20 cellular contexts compared by ENCODE assay signal in the genomic region with DNA sequence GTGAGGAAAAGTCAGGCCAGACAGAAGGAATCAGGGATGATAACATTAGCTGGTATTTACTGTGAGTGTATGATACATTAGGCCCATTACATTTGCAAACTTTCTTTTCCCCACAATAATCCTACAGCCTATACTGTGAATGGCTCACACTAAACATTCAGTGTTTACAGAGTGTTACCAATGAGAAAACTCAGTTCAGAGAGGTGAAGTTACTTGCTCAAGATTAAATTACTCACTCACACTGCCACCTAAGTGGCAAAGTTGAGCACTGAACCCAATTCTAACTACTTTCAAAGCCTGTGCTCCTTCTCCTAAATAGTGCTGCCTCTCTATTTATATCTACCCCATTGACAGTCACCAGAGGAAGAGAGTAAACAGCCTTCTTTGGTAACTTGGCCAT. TPM values are rescaled to one million over a fixed set of nuclear protein-coding genes. Genes with fewer than 3 reads are reported as not detected.
DNase-seq lines count a peak whose midpoint lies in the region; ATAC-seq and TF ChIP-seq lines count a peak whose summit lies in the region.
"Had no signal": no experiment of that assay in that cellular context is flagged by ENCODE, and none has a peak within 500 bp of the region (broad histone marks: within the 10 kb centered on the region; RNA-seq: fewer than 3 reads in every experiment).

No MANE protein-coding gene starts in this region.

- H3K18ac ChIP-seq in mesendoderm (ENCODE audit: low read length), result no peak overlapping the region

- H2AFZ ChIP-seq in PC-3 (ENCODE audit: low read length), result no peak overlapping the region
- H2AFZ ChIP-seq in osteoblast (ENCODE audit: low read length), result no peak overlapping the region

- CTCF ChIA-PET in PC-3 (lab: Charles Lee), result no interaction called here
- CTCF ChIA-PET in HEK293T (lab: Yijun Ruan, JAX), result no interaction called here

- H4K20me1 ChIP-seq in PC-3 (ENCODE audit: low read length) (0 out of 2 replicates have a peak, but pooled peaks cover 4% of the 10 kb centered on the region), osteoblast (ENCODE audit: insufficient read depth, low read length) (peaks cover 8% of the 10 kb centered on the region)

- peak; percentile 11; the same call in 1 of the 2 replicates for ATAC-seq in PC-3
- ATAC-seq: activated CD8-positive, alpha-beta T cell treated with anti-CD3 and anti-CD28 coated beads for 36 hours; left ventricle myocardium superior; mucosa of descending colon had no signal

- H3K27me3 ChIP-seq in PC-3 (ENCODE audit: low read length), result no peaks in the 10 kb centered on the region
- H3K27me3 ChIP-seq in osteoblast (ENCODE audit: insufficient read depth, low read length), result no peaks in the 10 kb centered on the region
- no peaks in the 10 kb centered on the region for H3K27me3 ChIP-seq in mesendoderm (ENCODE audit: insufficient read depth, low read length, poor library complexity)
- H3K27me3 ChIP-seq: sigmoid colon had no signal

- H3K9me3 ChIP-seq in PC-3 (ENCODE audit: low read length) (no peaks in the 10 kb centered on the region), osteoblast (ENCODE audit: low read depth, low read length) (no peaks in the 10 kb centered on the region)
- H3K9me3 ChIP-seq: mucosa of descending colon, sigmoid colon had no signal

- no peak overlapping the region for H3K9ac ChIP-seq in PC-3 (ENCODE audit: low read length)
- no peak overlapping the region for H3K9ac ChIP-seq in mesendoderm (ENCODE audit: low read length)

- H3K9me3 Mint-ChIP-seq in chondrocyte (ENCODE audit: low read depth), result no peaks in the 10 kb centered on the region
- H3K9me3 Mint-ChIP-seq: activated CD8-positive, alpha-beta T cell treated with anti-CD3 and anti-CD28 coated beads for 36 hours; IgD-negative memory B cell; neural crest cell had no signal

- no peak overlapping the region for H3K23ac ChIP-seq in mesendoderm (ENCODE audit: low read length)

- no peak overlapping the region for H2AK5ac ChIP-seq in mesendoderm (ENCODE audit: low read length)

- peaks cover 33% of the 10 kb centered on the region for H3K4me1 Mint-ChIP-seq in chondrocyte (ENCODE audit: low read depth)

- intact Hi-C loops in PC-3 (cut with micrococcal nuclease), result no loop called here

- POLR2A ChIA-PET in PC-3 (lab: Charles Lee; ENCODE audit: unreplicated experiment), result interaction anchor here (0.7 to 0.9 kb wide), 2 partner anchors 9 to 16 kb away, joined by 3 to 4 read pairs; a partner anchor contains a TSS
- POLR2A ChIA-PET in HEK293T (lab: Yijun Ruan, JAX), result no interaction called here

- no peak overlapping the region for H3K4me3 ChIP-seq in PC-3 (ENCODE audit: low read length)
- H3K4me3 ChIP-seq in osteoblast (ENCODE audit: insufficient read depth, low read length), result no peak overlapping the region
- no peak overlapping the region for H3K4me3 ChIP-seq in mesendoderm (ENCODE audit: low read length)
- H3K4me3 ChIP-seq: mucosa of descending colon, sigmoid colon had no signal

- H3F3A ChIP-seq in PC-3 (ENCODE audit: low read length, unreplicated experiment), result no peaks in the 10 kb centered on the region

- no peaks in the 10 kb centered on the region for H3K79me1 ChIP-seq in mesendoderm (ENCODE audit: low read length)

- H3K4me1 ChIP-seq in PC-3 (ENCODE audit: insufficient read depth, low read length) (peaks cover 12% of the 10 kb centered on the region; the same call in 1 of the 2 replicates), osteoblast (ENCODE audit: insufficient read depth, low read length) (peaks cover 23% of the 10 kb centered on the region), mesendoderm (ENCODE audit: control insufficient read depth, low read depth, low read length) (no peaks in the 10 kb centered on the region)

- H2BK15ac ChIP-seq in mesendoderm (replicated peaks; ENCODE audit: low read depth), result no peak overlapping the region

- H3K27me3 Mint-ChIP-seq in chondrocyte (ENCODE audit: low read depth), result no peaks in the 10 kb centered on the region
- H3K27me3 Mint-ChIP-seq: activated CD8-positive, alpha-beta T cell treated with anti-CD3 and anti-CD28 coated beads for 36 hours; B cell; IgD-negative memory B cell had no signal

- TF ChIP-seq CTCF in PC-3 (conservative IDR thresholded peaks at IDR 0.05; ENCODE audit: low read depth, low read length), result no peak
- TF ChIP-seq CTCF in chondrocyte (IDR thresholded peaks at IDR 0.05), result no peak
- no peak for TF ChIP-seq CTCF in osteoblast (IDR thresholded peaks at IDR 0.05; ENCODE audit: extremely low read depth, low read depth, low read length)

- no peak overlapping the region for H3K4ac ChIP-seq in mesendoderm (ENCODE audit: low read depth, low read length)

- no peak overlapping the region for H3K4me2 ChIP-seq in PC-3 (ENCODE audit: low read length)
- no peak overlapping the region for H3K4me2 ChIP-seq in osteoblast (ENCODE audit: insufficient read depth, low read length)
- H3K4me2 ChIP-seq in mesendoderm (ENCODE audit: low read length), result no peak overlapping the region

- H3K36me3 Mint-ChIP-seq in chondrocyte (ENCODE audit: low read depth), result peaks cover 52% of the 10 kb centered on the region

- no peak overlapping the region for H3K4me3 Mint-ChIP-seq in chondrocyte (ENCODE audit: unreplicated experiment)
- H3K4me3 Mint-ChIP-seq: activated CD8-positive, alpha-beta T cell treated with anti-CD3 and anti-CD28 coated beads for 36 hours; B cell; neural crest cell had no signal

- H2BK120ac ChIP-seq in mesendoderm (ENCODE audit: low read depth, low read length), result no peak overlapping the region

- no TSS peak for BruUV-seq in PC-3 (replicated peaks; lab: Mats Ljungman, UMichigan)

- no peak overlapping the region for H2BK5ac ChIP-seq in mesendoderm (ENCODE audit: low read length)

- DNase-seq in ELR (ENCODE audit: low read depth) (peak; percentile 44), PC-3 (no peak), chondrocyte (ENCODE audit: low spot score) (no peak), osteoblast (ENCODE audit: insufficient read length, low spot score, missing footprints) (no peak), NCI-H748 (lab: John Stamatoyannopoulos, UW; ENCODE audit: unreplicated experiment) (no peak), mesendoderm (no peak), HEK293T (ENCODE audit: extremely low spot score) (no peak)
- DNase-seq: activated CD8-positive, alpha-beta T cell treated with anti-CD3 and anti-CD28 coated beads for 36 hours; activated T-cell treated with anti-CD3 and anti-CD28 coated beads for 4 hours; DMS79; left ventricle myocardium superior; mucosa of descending colon; NCI-H1436; NCI-H510A treated with DMSO at 0.1 percent for 48 hours; NK-92 treated with Interleukin-12 subunit alpha and Interleukin-12 subunit beta, amount 100 ng/mL, for 24 hours; sigmoid colon had no signal

- H3K27ac Mint-ChIP-seq in chondrocyte (ENCODE audit: unreplicated experiment), result peak overlapping the region; percentile 58
- H3K27ac Mint-ChIP-seq: B cell, IgD-negative memory B cell had no signal

- H3K56ac ChIP-seq in mesendoderm (ENCODE audit: low read length), result no peak overlapping the region

- H3K36me3 ChIP-seq in PC-3 (ENCODE audit: low read depth, low read length), result peaks cover 64% of the 10 kb centered on the region
- peaks cover 74% of the 10 kb centered on the region for H3K36me3 ChIP-seq in osteoblast (ENCODE audit: insufficient read depth, low read length)
- peaks cover 12% of the 10 kb centered on the region for H3K36me3 ChIP-seq in mesendoderm (ENCODE audit: control insufficient read depth, insufficient read depth, low read length)

- no peak overlapping the region for H4K8ac ChIP-seq in mesendoderm (ENCODE audit: low read depth, low read length)

- H4K5ac ChIP-seq in mesendoderm (ENCODE audit: low read length), result no peak overlapping the region

- no peak overlapping the region for H3K27ac ChIP-seq in PC-3 (ENCODE audit: low read length)
- H3K27ac ChIP-seq in osteoblast (ENCODE audit: low read depth, low read length), result peak overlapping the region; percentile 61
- no peak overlapping the region for H3K27ac ChIP-seq in mesendoderm (ENCODE audit: low read depth, low read length)
- H3K27ac ChIP-seq: HL-60, sigmoid colon had no signal

- H3K9me2 ChIP-seq in PC-3 (replicated peaks; ENCODE audit: low read length), result no peaks in the 10 kb centered on the region

- H3K79me2 ChIP-seq in PC-3 (ENCODE audit: low read length), result peaks cover 12% of the 10 kb centered on the region
- H3K79me2 ChIP-seq in osteoblast (ENCODE audit: insufficient read depth, low read length), result peaks cover 18% of the 10 kb centered on the region
- peaks cover 1% of the 10 kb centered on the region for H3K79me2 ChIP-seq in mesendoderm (ENCODE audit: control insufficient read depth, insufficient read depth, low read length)

TF ChIP-seq in HEK293T, 16 proteins besides CTCF, POLR2A, EP300 and RAD21:
- no peak for TF ChIP-seq TARDBP (IDR thresholded peaks at IDR 0.05)
- no peak for TF ChIP-seq L3MBTL2 (conservative IDR thresholded peaks at IDR 0.05)
- TF ChIP-seq ARNT (IDR thresholded peaks at IDR 0.05), result no peak
- TF ChIP-seq BHLHE40 (IDR thresholded peaks at IDR 0.05; ENCODE audit: borderline replicate concordance), result no peak
- no peak for TF ChIP-seq ZNF384 (IDR thresholded peaks at IDR 0.05)
- no peak for TF ChIP-seq FOXK2 (IDR thresholded peaks at IDR 0.05)
- no peak for TF ChIP-seq HDGF (IDR thresholded peaks at IDR 0.05; ENCODE audit: borderline replicate concordance)
- no peak for TF ChIP-seq CTBP1 (IDR thresholded peaks at IDR 0.05; ENCODE audit: borderline replicate concordance)
- TF ChIP-seq FOXM1 (IDR thresholded peaks at IDR 0.05; ENCODE audit: borderline replicate concordance), result no peak
TF ChIP-seq in HEK293T: peak in this region for 0.

RNA-seq across cellular contexts. Expression of a gene that starts 8.5 kb away (rescaled TPM):
- 24.3 and 26.1 TPM in 2 replicates for total RNA-seq in PC-3 (2014; rRNA removed)
- total RNA-seq in chondrocyte, result 24.9 to 35.9 TPM (median 26.8 TPM) in 3 replicates
- total RNA-seq in osteoblast, result 50.1 and 52.1 TPM in 2 replicates
- 12.8 TPM for polyA plus RNA-seq in mesendoderm (2013, experiment 1 of 2)
- 12.3 TPM for polyA plus RNA-seq in mesendoderm (2013, experiment 2 of 2)

RNA-seq across cellular contexts. Expression of a gene that starts 8.7 kb away (rescaled TPM):
- total RNA-seq in PC-3 (2014; rRNA removed) (22.0 and 27.2 TPM in 2 replicates), chondrocyte (8.1 to 12.8 TPM (median 8.4 TPM) in 3 replicates), osteoblast (5.1 and 5.6 TPM in 2 replicates)
- polyA plus RNA-seq in mesendoderm (2013, experiment 1 of 2), result 50.3 TPM
- 49.8 TPM for polyA plus RNA-seq in mesendoderm (2013, experiment 2 of 2)

RNA-seq across cellular contexts. Expression of a gene that starts 45.0 kb away (rescaled TPM):
- total RNA-seq in PC-3 (2014; rRNA removed) (78.6 and 83.1 TPM in 2 replicates), chondrocyte (83.4 to 89.1 TPM (median 84.9 TPM) in 3 replicates), osteoblast (138 and 145 TPM in 2 replicates)
- 29.4 TPM for polyA plus RNA-seq in mesendoderm (2013, experiment 1 of 2)
- polyA plus RNA-seq in mesendoderm (2013, experiment 2 of 2), result 28.9 TPM

RNA-seq across cellular contexts. Expression of a gene that starts 45.2 kb away (rescaled TPM):
- total RNA-seq in PC-3 (2014; rRNA removed) (39.5 and 43.3 TPM in 2 replicates), chondrocyte (6.1 to 8.1 TPM (median 7.2 TPM) in 3 replicates), osteoblast (9.1 and 10.1 TPM in 2 replicates)
- 21.8 TPM for polyA plus RNA-seq in mesendoderm (2013, experiment 1 of 2)
- 21.7 TPM for polyA plus RNA-seq in mesendoderm (2013, experiment 2 of 2)
